In genomic region chr3:136659253-136659652, GRCh38 we compare ENCODE assay signal across 9 cellular contexts.
DNase-seq lines count a peak whose midpoint lies in the region; ATAC-seq and TF ChIP-seq lines count a peak whose summit lies in the region.
"Had no signal": no experiment of that assay in that cellular context is flagged by ENCODE, and none has a peak within 500 bp of the region (broad histone marks: within the 10 kb centered on the region; RNA-seq: fewer than 3 reads in every experiment).

No MANE protein-coding gene starts in this region.

- ATAC-seq in GM18519 (IDR thresholded peaks at IDR 0.05; ENCODE audit: low FRiP score, unreplicated experiment) (no peak), HG02840 (IDR thresholded peaks at IDR 0.05; ENCODE audit: low FRiP score, unreplicated experiment) (no peak), GM19023 (IDR thresholded peaks at IDR 0.05; ENCODE audit: unreplicated experiment) (no peak)

- H3K9me3 ChIP-seq in effector memory CD4-positive, alpha-beta T cell (ENCODE audit: control insufficient read depth, low read length): no peaks in the 10 kb centered on the region

- DNase-seq in HEK293T (ENCODE audit: extremely low spot score): peak; percentile 37
- peak; percentile 33 for DNase-seq in RPMI7951 (ENCODE audit: low read depth)
- peak; percentile 49 to 73 for DNase-seq in foreskin fibroblast
- DNase-seq in retina: peak; percentile 33
- DNase-seq in effector memory CD4-positive, alpha-beta T cell: no peak
- DNase-seq: activated B cell treated with CpG ODN at 0.5 μM for 24 hours had no signal

- no peaks in the 10 kb centered on the region for H3K27me3 ChIP-seq in effector memory CD4-positive, alpha-beta T cell (replicated peaks; ENCODE audit: control insufficient read depth, insufficient read depth, low read length, poor library complexity, severe bottlenecking)

- TF ChIP-seq CTCF in foreskin fibroblast (IDR thresholded peaks at IDR 0.05; ENCODE audit: low read depth, low read length): no peak

- no peaks in the 10 kb centered on the region for H3K4me1 ChIP-seq in effector memory CD4-positive, alpha-beta T cell (ENCODE audit: control insufficient read depth, insufficient read depth, low read length, poor library complexity, severe bottlenecking)

- no peak overlapping the region for H3K27ac ChIP-seq in effector memory CD4-positive, alpha-beta T cell (ENCODE audit: insufficient read depth, low read length, poor library complexity, severe bottlenecking)

- no peaks in the 10 kb centered on the region for H3K36me3 ChIP-seq in effector memory CD4-positive, alpha-beta T cell (ENCODE audit: control insufficient read depth, insufficient read depth, low read length)

- POLR2A ChIA-PET in HEK293T (lab: Yijun Ruan, JAX): interaction anchor here (0.8 kb wide), 1 partner anchor 93 kb away, joined by 3 read pairs; the partner anchor contains the start of gene STAG1

- CTCF ChIA-PET in HEK293T (lab: Yijun Ruan, JAX): interaction anchor here (0.5 kb wide), 1 partner anchor 172 kb away, joined by 3 read pairs; no protein-coding TSS in a partner anchor

- no peak overlapping the region for H3K4me3 ChIP-seq in foreskin fibroblast (ENCODE audit: low read depth in 1 of 2, low read length in 2 of 2)
- H3K4me3 ChIP-seq in effector memory CD4-positive, alpha-beta T cell (ENCODE audit: insufficient read depth, low read depth, low read length, poor library complexity, severe bottlenecking): no peak overlapping the region

TF ChIP-seq in HEK293T, 16 proteins besides CTCF, POLR2A, EP300 and RAD21:
- TF ChIP-seq HDGF (IDR thresholded peaks at IDR 0.05; ENCODE audit: borderline replicate concordance) (no peak), CTBP1 (IDR thresholded peaks at IDR 0.05; ENCODE audit: borderline replicate concordance) (no peak), FOXA1 (IDR thresholded peaks at IDR 0.05) (no peak), TARDBP (IDR thresholded peaks at IDR 0.05) (no peak), LEF1 (IDR thresholded peaks at IDR 0.05; ENCODE audit: borderline replicate concordance) (no peak)
- TF ChIP-seq, protein P1, sequence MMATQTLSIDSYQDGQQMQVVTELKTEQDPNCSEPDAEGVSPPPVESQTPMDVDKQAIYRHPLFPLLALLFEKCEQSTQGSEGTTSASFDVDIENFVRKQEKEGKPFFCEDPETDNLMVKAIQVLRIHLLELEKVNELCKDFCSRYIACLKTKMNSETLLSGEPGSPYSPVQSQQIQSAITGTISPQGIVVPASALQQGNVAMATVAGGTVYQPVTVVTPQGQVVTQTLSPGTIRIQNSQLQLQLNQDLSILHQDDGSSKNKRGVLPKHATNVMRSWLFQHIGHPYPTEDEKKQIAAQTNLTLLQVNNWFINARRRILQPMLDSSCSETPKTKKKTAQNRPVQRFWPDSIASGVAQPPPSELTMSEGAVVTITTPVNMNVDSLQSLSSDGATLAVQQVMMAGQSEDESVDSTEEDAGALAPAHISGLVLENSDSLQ (IDR thresholded peaks at IDR 0.05): 0 out of 2 replicates have a peak, but pooled peaks have one; percentile 17

Comparison
In these comparisons a context has a peak if more than half of its experiments do, and no peak if none do; other contexts are left out.
1. DNase-seq: peak in HEK293T (single experiment), RPMI7951 (single experiment), foreskin fibroblast (2 of 2) and retina (single experiment); none in effector memory CD4-positive, alpha-beta T cell (0 of 3).